In genomic region chr17:47649153-47649971, GRCh38 we compare ENCODE assay signal across 2 cellular contexts.
TF ChIP-seq lines count a peak whose summit lies in the region.

KPNB1 (plus strand) TSS chr17:47649919; CDS start chr17:47650245, 326 bp downstream.

TF ChIP-seq in IMR-90, 13 proteins besides CTCF, POLR2A, EP300 and RAD21:
- TF ChIP-seq ELK1 (IDR thresholded peaks at IDR 0.05; ENCODE audit: borderline replicate concordance, low read depth, low read length) (no peak), FOS (IDR thresholded peaks at IDR 0.05; ENCODE audit: low read depth, low read length) (peak; percentile 77; the same call in 1 of the 2 replicates), MXI1 (IDR thresholded peaks at IDR 0.05; ENCODE audit: borderline replicate concordance, low read depth, low read length) (peak; percentile 88; the same call in 1 of the 2 replicates), NFE2L2 (IDR thresholded peaks at IDR 0.05; ENCODE audit: low read depth, low read length) (no peak), MAFK (IDR thresholded peaks at IDR 0.05; ENCODE audit: low read depth, low read length) (no peak), CHD1 (IDR thresholded peaks at IDR 0.05; ENCODE audit: low read depth, low read length) (no peak), BHLHE40 (IDR thresholded peaks at IDR 0.05; ENCODE audit: low read depth, low read length) (no peak), USF2 (IDR thresholded peaks at IDR 0.05; ENCODE audit: low read depth, low read length) (peak; percentile 64), CEBPB (IDR thresholded peaks at IDR 0.05; ENCODE audit: low read depth, low read length) (peak; percentile 80), RCOR1 (IDR thresholded peaks at IDR 0.05; ENCODE audit: insufficient replicate concordance, low read length) (no peak), RFX5 (IDR thresholded peaks at IDR 0.05; ENCODE audit: low read depth, low read length) (0 out of 2 replicates have a peak, but pooled peaks have one; percentile 15), SMC3 (IDR thresholded peaks at IDR 0.05; ENCODE audit: low read depth, low read length) (no peak), MAZ (IDR thresholded peaks at IDR 0.05; ENCODE audit: borderline replicate concordance, low read depth, low read length) (peak; percentile 100)

TF ChIP-seq in endothelial cell of umbilical vein, 7 proteins besides CTCF, POLR2A, EP300 and RAD21 (continued from another document):
- peak; percentile 51 for TF ChIP-seq MAX (IDR thresholded peaks at IDR 0.05; ENCODE audit: insufficient read depth, insufficient read length)
- TF ChIP-seq JUN (IDR thresholded peaks at IDR 0.05; ENCODE audit: borderline replicate concordance, insufficient read depth, insufficient read length, low read depth): no peak
